In genomic region chr15:64343841-64344240, GRCh38 we compare ENCODE assay signal across 15 cellular contexts. TPM values are rescaled to one million over a fixed set of nuclear protein-coding genes. Genes with fewer than 3 reads are reported as not detected.
DNase-seq lines count a peak whose midpoint lies in the region; ATAC-seq and TF ChIP-seq lines count a peak whose summit lies in the region.
"Had no signal": no experiment of that assay in that cellular context is flagged by ENCODE, and none has a peak within 500 bp of the region (broad histone marks: within the 10 kb centered on the region; RNA-seq: fewer than 3 reads in every experiment).

No MANE protein-coding gene starts in this region.

- peak overlapping the region; percentile 28 for H3K4me2 ChIP-seq in skeletal muscle satellite cell (ENCODE audit: low read length)
- H3K4me2 ChIP-seq: BLaER1 treated with 17β-estradiol and CSF1 and Interleukin-3, amounts not matched to agents 10 nM and 100 nM had no signal

- peaks cover 24% of the 10 kb centered on the region for H3K4me1 ChIP-seq in skeletal muscle satellite cell (ENCODE audit: control insufficient read depth, insufficient read depth, low read length)
- H3K4me1 ChIP-seq: BLaER1 treated with 17β-estradiol and CSF1 and Interleukin-3, amounts not matched to agents 10 nM and 100 nM; HAP-1 had no signal

- H3K9me3 ChIP-seq in skeletal muscle satellite cell (replicated peaks; ENCODE audit: low read length): no peaks in the 10 kb centered on the region
- H3K9me3 ChIP-seq: BLaER1 treated with 17β-estradiol and CSF1 and Interleukin-3, amounts not matched to agents 10 nM and 100 nM; HAP-1 had no signal

- no peak for TF ChIP-seq CTCF in fibroblast of mammary gland (conservative IDR thresholded peaks at IDR 0.05; ENCODE audit: control insufficient read depth, insufficient read depth, low read depth, low read length)

- no peak overlapping the region for H3K9ac ChIP-seq in skeletal muscle satellite cell (ENCODE audit: low read depth, low read length)
- H3K9ac ChIP-seq: BLaER1 treated with 17β-estradiol and CSF1 and Interleukin-3, amounts not matched to agents 10 nM and 100 nM had no signal

- H3K36me3 ChIP-seq in skeletal muscle satellite cell (ENCODE audit: insufficient read depth, low read length): peaks cover 16% of the 10 kb centered on the region

- H3K27me3 ChIP-seq in skeletal muscle satellite cell (ENCODE audit: control insufficient read depth, insufficient read depth, low read length): no peaks in the 10 kb centered on the region
- H3K27me3 ChIP-seq: BLaER1 treated with 17β-estradiol and CSF1 and Interleukin-3, amounts not matched to agents 10 nM and 100 nM had no signal

- H3K4me3 ChIP-seq in fibroblast of mammary gland (ENCODE audit: control insufficient read depth, low read depth, low read length) (no peak overlapping the region), skeletal muscle satellite cell (ENCODE audit: low read length) (no peak overlapping the region)
- H3K4me3 ChIP-seq: BLaER1 treated with 17β-estradiol and CSF1 and Interleukin-3, amounts not matched to agents 10 nM and 100 nM; HAP-1 had no signal

- DNase-seq in GM03348 (ENCODE audit: low spot score) (peak; percentile 31), fibroblast of mammary gland (ENCODE audit: low read depth) (peak; percentile 19), DMS53 (lab: John Stamatoyannopoulos, UW) (no peak)
- DNase-seq: KBM-7, NCI-H1092, NCI-H2107, NCI-H446, NCI-H82, SHP77 treated with DMSO at 0.1 percent for 48 hours had no signal

- ATAC-seq in SK-N-SH treated with all-trans-retinoic acid at 6 μM for 48 hours (peak; percentile 46), HG02798 (IDR thresholded peaks at IDR 0.05; ENCODE audit: poor library complexity, unreplicated experiment) (no peak), HG03025 (IDR thresholded peaks at IDR 0.05; ENCODE audit: low FRiP score, unreplicated experiment) (no peak)

TF ChIP-seq in SK-N-SH treated with all-trans-retinoic acid at 6 μM for 48 hours, 23 proteins besides CTCF, POLR2A, EP300 and RAD21:
- no peak for TF ChIP-seq TOX (CRISPR knock-in tag; IDR thresholded peaks at IDR 0.05; ENCODE audit: borderline replicate concordance)
- no peak for TF ChIP-seq ARNTL (CRISPR knock-in tag; IDR thresholded peaks at IDR 0.05; ENCODE audit: borderline replicate concordance, low read depth)
- TF ChIP-seq ZNF70 (CRISPR knock-in tag; IDR thresholded peaks at IDR 0.05): no peak
- TF ChIP-seq ZNF565 (CRISPR knock-in tag; conservative IDR thresholded peaks at IDR 0.05; ENCODE audit: low read depth): no peak
- no peak for TF ChIP-seq OSR1 (CRISPR knock-in tag; IDR thresholded peaks at IDR 0.05)
- TF ChIP-seq CSDC2 (CRISPR knock-in tag; IDR thresholded peaks at IDR 0.05): no peak
- no peak for TF ChIP-seq PPARA (CRISPR knock-in tag; IDR thresholded peaks at IDR 0.05; ENCODE audit: borderline replicate concordance)
- TF ChIP-seq ZNF8 (CRISPR knock-in tag; IDR thresholded peaks at IDR 0.05): no peak
- TF ChIP-seq TSHZ2 (CRISPR knock-in tag; IDR thresholded peaks at IDR 0.05): no peak
- TF ChIP-seq CSRNP3 (CRISPR knock-in tag; IDR thresholded peaks at IDR 0.05): no peak
- TF ChIP-seq ZFP30 (CRISPR knock-in tag; IDR thresholded peaks at IDR 0.05): no peak

RNA-seq across cellular contexts. Expression of gene CSNK1G1, which starts 12.1 kb away (rescaled TPM):
- 17.7 and 18.8 TPM in 2 replicates for total RNA-seq in skeletal muscle satellite cell (2012; rRNA removed)

RNA-seq across cellular contexts. Expression of gene PCLAF, which starts 37.4 kb away (rescaled TPM):
- total RNA-seq in skeletal muscle satellite cell (2012; rRNA removed): 19.2 and 40.1 TPM in 2 replicates

RNA-seq across cellular contexts. Expression of gene TRIP4, which starts 43.8 kb away (rescaled TPM):
- total RNA-seq in skeletal muscle satellite cell (2012; rRNA removed): 8.1 and 8.9 TPM in 2 replicates
